36 cellular contexts compared by ENCODE assay signal in the genomic region with DNA sequence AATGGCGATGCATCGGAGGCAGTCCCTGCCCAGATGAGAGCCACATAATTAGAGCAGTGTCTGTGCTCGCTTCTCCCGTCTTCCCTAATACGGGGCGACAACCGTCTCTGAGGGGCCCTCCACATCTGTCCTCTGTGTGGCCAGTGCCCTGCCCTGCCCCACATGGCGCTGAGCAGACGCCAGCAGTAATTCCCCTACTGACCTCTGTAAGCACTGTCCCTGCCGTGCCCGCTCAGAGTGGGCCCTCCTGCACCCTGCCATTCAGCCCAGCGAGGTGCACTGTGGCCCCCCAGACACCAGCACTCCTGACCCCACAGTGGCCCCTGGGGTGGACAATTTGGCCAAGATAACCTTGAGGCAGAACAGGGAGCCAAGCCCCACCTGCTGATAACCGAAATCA.
"Had no signal": no experiment of that assay in that cellular context is flagged by ENCODE, and none has a peak within 500 bp of the region (broad histone marks: within the 10 kb centered on the region; RNA-seq: fewer than 3 reads in every experiment).

No MANE protein-coding gene starts in this region.

- H3K4me3 Mint-ChIP-seq: activated B cell treated with CpG ODN at 0.5 μM for 24 hours; activated CD4-positive, alpha-beta memory T cell treated with anti-CD3 and anti-CD28 coated beads for 36 hours; activated CD4-positive, alpha-beta T cell treated with anti-CD3 and anti-CD28 coated beads, Interleukin-2, amount 10 ng/mL, durations not matched to agents 24 days and 14 days; activated CD8-positive, alpha-beta T cell treated with anti-CD3 and anti-CD28 coated beads for 36 hours; activated naive CD4-positive, alpha-beta T cell treated with anti-CD3 and anti-CD28 coated beads, Interleukin-2, amount 10 ng/mL, durations not matched to agents 7 days and 5 days; activated naive CD4-positive, alpha-beta T cell treated with anti-CD3 and anti-CD28 coated beads, Interleukin-2, amount 50 U/mL, for 24 hours; activated naive CD8-positive, alpha-beta T cell; activated naive CD8-positive, alpha-beta T cell treated with anti-CD3 and anti-CD28 coated beads, Interleukin-2, amount 10 ng/mL, durations not matched to agents 7 days and 5 days; activated naive CD8-positive, alpha-beta T cell treated with anti-CD3 and anti-CD28 coated beads, Interleukin-2, amount 50 U/mL, for 24 hours; brain; T-helper 1 cell treated with Interleukin-12 subunit alpha and Interleukin-12 subunit beta and Interleukin-4 antibody, amounts not matched to agents 30 μg/mL and 1 μg/mL, for 36 hours; T-helper 2 cell treated with Interferon-gamma antibody and Interleukin-4, amounts not matched to agents 5 μg/mL and 100 μg/mL, for 36 hours had no signal

- FAIRE-seq: bronchial epithelial cell, TTC549 had no signal

- H3K27ac ChIP-seq: ascending aorta, cardiac muscle cell, VCaP had no signal

- H3K27me3 Mint-ChIP-seq: activated B cell treated with CpG ODN at 0.5 μM for 24 hours; activated CD4-positive, alpha-beta memory T cell treated with anti-CD3 and anti-CD28 coated beads for 36 hours; activated CD4-positive, alpha-beta T cell treated with anti-CD3 and anti-CD28 coated beads, Interleukin-2, amount 10 ng/mL, durations not matched to agents 24 days and 14 days; activated CD8-positive, alpha-beta T cell treated with anti-CD3 and anti-CD28 coated beads for 36 hours; activated naive CD4-positive, alpha-beta T cell treated with anti-CD3 and anti-CD28 coated beads, Interleukin-2, amount 10 ng/mL, durations not matched to agents 7 days and 5 days; activated naive CD4-positive, alpha-beta T cell treated with anti-CD3 and anti-CD28 coated beads, Interleukin-2, amount 50 U/mL, for 24 hours; activated naive CD8-positive, alpha-beta T cell; activated naive CD8-positive, alpha-beta T cell treated with anti-CD3 and anti-CD28 coated beads, Interleukin-2, amount 10 ng/mL, durations not matched to agents 7 days and 5 days; activated naive CD8-positive, alpha-beta T cell treated with anti-CD3 and anti-CD28 coated beads, Interleukin-2, amount 50 U/mL, for 24 hours; central memory CD8-positive, alpha-beta T cell had no signal

- DNase-seq: activated B cell treated with CpG ODN at 0.5 μM for 24 hours; activated CD4-positive, alpha-beta memory T cell treated with anti-CD3 and anti-CD28 coated beads for 36 hours; activated CD4-positive, alpha-beta T cell treated with anti-CD3 and anti-CD28 coated beads for 4 hours; activated CD4-positive, alpha-beta T cell treated with anti-CD3 and anti-CD28 coated beads, Interleukin-2, amount 10 ng/mL, durations not matched to agents 24 days and 14 days; activated CD4-positive, alpha-beta T cell treated with anti-CD3 and anti-CD28 coated beads, Interleukin-2, amount 50 U/mL, for 1 hour; activated CD4-positive, alpha-beta T cell treated with anti-CD3 and anti-CD28 coated beads, Interleukin-2, amount 50 U/mL, for 4 hours; activated CD4-positive, CD25-positive, alpha-beta regulatory T cell treated with anti-CD3 and anti-CD28 coated beads, Interleukin-2, amount 50 U/mL, for 72 hours; activated CD8-positive, alpha-beta memory T cell treated with anti-CD3 and anti-CD28 coated beads, Interleukin-2, amount 50 U/mL, for 4 hours; activated CD8-positive, alpha-beta T cell treated with anti-CD3 and anti-CD28 coated beads for 36 hours; activated effector memory CD4-positive, alpha-beta T cell treated with Interleukin-2 at 50 U/mL for 16 hours; activated gamma-delta T cell; activated naive CD4-positive, alpha-beta T cell treated with anti-CD3 and anti-CD28 coated beads, Interleukin-2, amount 10 ng/mL, durations not matched to agents 7 days and 5 days; activated naive CD4-positive, alpha-beta T cell treated with Interleukin-2 at 50 U/mL for 16 hours; activated naive CD8-positive, alpha-beta T cell treated with anti-CD3 and anti-CD28 coated beads, Interleukin-2, amount 10 ng/mL, durations not matched to agents 7 days and 5 days; activated naive CD8-positive, alpha-beta T cell treated with anti-CD3 and anti-CD28 coated beads, Interleukin-2, amount 50 U/mL, for 24 hours; activated T-cell treated with anti-CD3 and anti-CD28 coated beads for 4 hours; activated T-cell treated with anti-CD3 and anti-CD28 coated beads, Interleukin-2, amount 50 U/mL, for 1 hour; activated T-cell treated with anti-CD3 and anti-CD28 coated beads, Interleukin-2, amount 50 U/mL, for 48 hours; amygdala; anterior cingulate cortex; caudate nucleus; T-helper 1 cell; T-helper 2 cell; T-helper 9 cell had no signal

- H3K4me1 ChIP-seq: ascending aorta had no signal

- H3K4me3 ChIP-seq: ascending aorta, cardiac muscle cell had no signal

- H3K4me1 Mint-ChIP-seq: activated CD4-positive, alpha-beta T cell treated with anti-CD3 and anti-CD28 coated beads, Interleukin-2, amount 10 ng/mL, durations not matched to agents 24 days and 14 days; activated naive CD4-positive, alpha-beta T cell treated with anti-CD3 and anti-CD28 coated beads, Interleukin-2, amount 10 ng/mL, durations not matched to agents 7 days and 5 days; activated naive CD8-positive, alpha-beta T cell treated with anti-CD3 and anti-CD28 coated beads, Interleukin-2, amount 10 ng/mL, durations not matched to agents 7 days and 5 days; activated naive CD8-positive, alpha-beta T cell treated with anti-CD3 and anti-CD28 coated beads, Interleukin-2, amount 50 U/mL, for 24 hours had no signal

- H3K9me3 ChIP-seq: ascending aorta had no signal

- H3K27me3 ChIP-seq: ascending aorta, cardiac muscle cell had no signal

- H3K9me3 Mint-ChIP-seq: activated B cell treated with CpG ODN at 0.5 μM for 24 hours; activated naive CD4-positive, alpha-beta T cell treated with anti-CD3 and anti-CD28 coated beads, Interleukin-2, amount 50 U/mL, for 24 hours; activated naive CD8-positive, alpha-beta T cell treated with anti-CD3 and anti-CD28 coated beads, Interleukin-2, amount 50 U/mL, for 24 hours; central memory CD8-positive, alpha-beta T cell had no signal

- H3K27ac Mint-ChIP-seq: activated B cell treated with CpG ODN at 0.5 μM for 24 hours; activated CD4-positive, alpha-beta memory T cell treated with anti-CD3 and anti-CD28 coated beads for 36 hours; activated CD4-positive, alpha-beta T cell treated with anti-CD3 and anti-CD28 coated beads, Interleukin-2, amount 10 ng/mL, durations not matched to agents 24 days and 14 days; activated CD8-positive, alpha-beta T cell treated with anti-CD3 and anti-CD28 coated beads for 36 hours; activated naive CD4-positive, alpha-beta T cell treated with anti-CD3 and anti-CD28 coated beads, Interleukin-2, amount 10 ng/mL, durations not matched to agents 7 days and 5 days; activated naive CD4-positive, alpha-beta T cell treated with anti-CD3 and anti-CD28 coated beads, Interleukin-2, amount 50 U/mL, for 24 hours; activated naive CD8-positive, alpha-beta T cell; activated naive CD8-positive, alpha-beta T cell treated with anti-CD3 and anti-CD28 coated beads, Interleukin-2, amount 10 ng/mL, durations not matched to agents 7 days and 5 days; activated naive CD8-positive, alpha-beta T cell treated with anti-CD3 and anti-CD28 coated beads, Interleukin-2, amount 50 U/mL, for 24 hours; activated T-helper 2 cell treated with anti-CD3 and anti-CD28 coated beads, Interferon-gamma antibody, Interleukin-2, Interleukin-4, amounts not matched to agents 10 μg/mL and 5 μg/mL and 100 μg/mL, durations not matched to agents 14 hours and 24 hours and 36 hours; T-helper 1 cell treated with Interleukin-12 subunit alpha and Interleukin-12 subunit beta and Interleukin-4 antibody, amounts not matched to agents 30 μg/mL and 1 μg/mL, for 36 hours; T-helper 2 cell treated with Interferon-gamma antibody and Interleukin-4, amounts not matched to agents 5 μg/mL and 100 μg/mL, for 36 hours had no signal

- ATAC-seq: activated CD8-positive, alpha-beta T cell treated with anti-CD3 and anti-CD28 coated beads for 36 hours; activated naive CD8-positive, alpha-beta T cell treated with anti-CD3 and anti-CD28 coated beads, Interleukin-2, amount 50 U/mL, for 24 hours had no signal

- H3K36me3 ChIP-seq: ascending aorta, cardiac muscle cell had no signal

- H3K36me3 Mint-ChIP-seq: activated CD4-positive, alpha-beta memory T cell treated with anti-CD3 and anti-CD28 coated beads for 36 hours; activated naive CD4-positive, alpha-beta T cell treated with anti-CD3 and anti-CD28 coated beads, Interleukin-2, amount 50 U/mL, for 24 hours; activated naive CD8-positive, alpha-beta T cell; brain had no signal
